8 cellular contexts compared by ENCODE assay signal in genomic region chr12:28189774-28190320, GRCh38.
A peak's percentile ranks its signal among the peaks of the same experiment; 100 is the strongest.
DNase-seq lines count a peak whose midpoint lies in the region; ATAC-seq and TF ChIP-seq lines count a peak whose summit lies in the region.

No MANE protein-coding gene starts in this region.

- DNase-seq in GM12865 (ENCODE audit: low read depth) (no peak), NT2/D1 (ENCODE audit: low read depth, low spot score) (no peak), choroid plexus epithelial cell (ENCODE audit: low read depth) (no peak), HuH-7 (ENCODE audit: low spot score) (no peak), NCI-H1092 treated with DMSO at 0.1 percent for 48 hours (lab: John Stamatoyannopoulos, UW) (no peak), putamen (ENCODE audit: low spot score) (no peak)

- H3K9ac ChIP-seq in NT2/D1 (ENCODE audit: insufficient read length, low read depth) (peak overlapping the region; percentile 91), mucosa of stomach (ENCODE audit: low read length) (peak overlapping the region; percentile 89)

- H3K36me3 ChIP-seq in NT2/D1 (ENCODE audit: insufficient read depth, insufficient read length, low read length) (peaks cover 7% of the 10 kb centered on the region), mucosa of stomach (ENCODE audit: control insufficient read depth, insufficient read depth, low read length) (no peaks in the 10 kb centered on the region)

- H3K27me3 ChIP-seq in NT2/D1 (ENCODE audit: insufficient read depth, insufficient read length) (no peaks in the 10 kb centered on the region), mucosa of stomach (ENCODE audit: control insufficient read depth, insufficient read depth, low read length) (no peaks in the 10 kb centered on the region)

- peak overlapping the region; percentile 73 for H3K4me3 ChIP-seq in GM12865 (ENCODE audit: low read depth, low read length)
- peak overlapping the region; percentile 96 for H3K4me3 ChIP-seq in NT2/D1 (ENCODE audit: insufficient read length, low read depth)
- H3K4me3 ChIP-seq in choroid plexus epithelial cell (ENCODE audit: low read depth, low read length) = peak overlapping the region; percentile 95
- H3K4me3 ChIP-seq in mucosa of stomach (ENCODE audit: low read length) = peak overlapping the region; percentile 91

- H3K4me1 ChIP-seq in NT2/D1 (ENCODE audit: insufficient read depth, insufficient read length) = no peaks in the 10 kb centered on the region
- H3K4me1 ChIP-seq in mucosa of stomach (ENCODE audit: control insufficient read depth, insufficient read depth, low read length) = peaks cover 15% of the 10 kb centered on the region

- TF ChIP-seq CTCF in GM12865 (IDR thresholded peaks at IDR 0.05; ENCODE audit: insufficient read depth, low read depth, low read length, missing control alignments) (no peak), choroid plexus epithelial cell (conservative IDR thresholded peaks at IDR 0.05; ENCODE audit: low read depth, low read length) (no peak)

- ATAC-seq in GM19035 (IDR thresholded peaks at IDR 0.05; ENCODE audit: unreplicated experiment) = no peak

- H3K9me3 ChIP-seq in NT2/D1 (ENCODE audit: insufficient read depth, low read length) = peaks cover 14% of the 10 kb centered on the region; the same call in 1 of the 2 replicates
- no peaks in the 10 kb centered on the region for H3K9me3 ChIP-seq in mucosa of stomach (ENCODE audit: control insufficient read depth, low read length)
